In the genomic region with DNA sequence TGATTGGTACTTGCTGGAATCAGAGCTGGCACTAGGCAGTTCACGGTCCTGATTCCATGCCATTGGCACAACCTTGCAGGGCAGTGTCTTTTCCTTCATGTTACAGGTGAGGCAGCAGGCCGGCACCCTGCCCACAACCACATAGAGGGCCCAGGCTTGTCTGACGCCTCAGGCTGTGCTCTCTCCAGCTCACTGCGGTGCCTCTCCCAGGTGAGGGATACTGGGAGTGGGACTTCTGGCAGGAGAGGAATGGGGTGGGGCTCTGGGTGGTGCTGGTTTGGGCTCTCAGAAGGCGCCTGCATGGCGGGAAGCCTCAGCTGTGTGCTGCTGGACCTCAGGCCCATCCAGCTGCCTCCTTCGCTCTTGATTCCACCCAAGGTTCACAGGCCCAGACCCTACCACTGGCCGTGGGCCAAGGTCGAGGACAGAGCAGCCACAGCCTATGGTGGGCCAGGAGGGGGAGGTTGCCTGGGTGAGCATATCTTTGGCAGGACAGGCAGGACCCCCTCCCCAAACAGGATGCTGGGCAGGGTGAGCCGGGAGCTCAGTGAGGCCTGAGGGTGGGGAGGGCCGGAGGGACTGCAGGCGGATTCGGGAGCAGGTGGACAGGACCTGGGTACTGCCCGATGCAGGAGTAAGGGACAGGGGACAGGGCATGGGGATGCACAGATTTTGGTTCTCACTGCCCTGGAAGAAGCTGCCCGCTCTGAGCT, we compare ENCODE assay signal across 26 cellular contexts. TPM values are rescaled to one million over a fixed set of nuclear protein-coding genes. Genes with fewer than 3 reads are reported as not detected.
DNase-seq lines count a peak whose midpoint lies in the region; ATAC-seq and TF ChIP-seq lines count a peak whose summit lies in the region.
"Had no signal": no experiment of that assay in that cellular context is flagged by ENCODE, and none has a peak within 500 bp of the region (broad histone marks: within the 10 kb centered on the region; RNA-seq: fewer than 3 reads in every experiment).

No MANE protein-coding gene starts in this region.

- ATAC-seq in left colon, result no peak
- ATAC-seq: SK-N-SH treated with all-trans-retinoic acid at 6 μM for 48 hours, upper lobe of right lung had no signal

- no peak for TF ChIP-seq POLR2A in prostate gland (IDR thresholded peaks at IDR 0.05)

- dilution Hi-C loops in mammary epithelial cell (cut with HindIII; ENCODE audit: low sequenced_read_pairs), result no loop called here

- H3K9me3 ChIP-seq in mammary epithelial cell (replicated peaks; ENCODE audit: insufficient read depth, low read length) (no peaks in the 10 kb centered on the region), prostate gland (no peaks in the 10 kb centered on the region)
- H3K9me3 ChIP-seq: neutrophil, upper lobe of right lung had no signal

- intact Hi-C loops in mammary epithelial cell (cut with micrococcal nuclease), result loop anchor here (5.0 kb wide), 1 partner anchor 407 kb away; the partner anchor contains the start of gene EFCAB6
- intact Hi-C loops in prostate gland (cut with DNase I), result no loop called here
- intact Hi-C loops in left colon (cut with DNase I, micrococcal nuclease), result no loop called here

- BruUV-seq in mammary epithelial cell (replicated peaks; lab: Mats Ljungman, UMichigan), result no TSS peak

- CTCF ChIA-PET in mammary epithelial cell (lab: Charles Lee; ENCODE audit: low non-redundant PET), result no interaction called here

- no peak overlapping the region for H3K27ac ChIP-seq in mammary epithelial cell (ENCODE audit: insufficient read depth, low read depth, low read length)
- no peak overlapping the region for H3K27ac ChIP-seq in prostate gland
- H3K27ac ChIP-seq: neutrophil, upper lobe of right lung, VCaP had no signal

- H3K79me2 ChIP-seq in mammary epithelial cell (ENCODE audit: insufficient read depth, low read length), result no peaks in the 10 kb centered on the region

- no peak overlapping the region for H2AFZ ChIP-seq in mammary epithelial cell (ENCODE audit: low read depth, low read length)

- H3K4me3 ChIP-seq in mammary epithelial cell (replicated peaks in 1 of 3; ENCODE audit: insufficient read depth in 1 of 3, low read depth in 2 of 3, low read length in 3 of 3), result no peak overlapping the region
- H3K4me3 ChIP-seq in prostate gland, result no peak overlapping the region
- H3K4me3 ChIP-seq: upper lobe of right lung had no signal

- no peaks in the 10 kb centered on the region for H3K36me3 ChIP-seq in mammary epithelial cell (ENCODE audit: insufficient read depth, low read length)
- no peaks in the 10 kb centered on the region for H3K36me3 ChIP-seq in prostate gland
- H3K36me3 ChIP-seq: neutrophil, upper lobe of right lung had no signal

- H3K4me2 ChIP-seq in mammary epithelial cell (ENCODE audit: insufficient read depth, low read depth, low read length), result peak overlapping the region; percentile 14

- H3K9ac ChIP-seq in mammary epithelial cell (ENCODE audit: insufficient read depth, low read length), result no peak overlapping the region

- DNase-seq in NCI-H2171 treated with DMSO at 0.1 percent for 48 hours (lab: John Stamatoyannopoulos, UW) (peak; percentile 61), NCI-H2171 (lab: John Stamatoyannopoulos, UW) (no peak), NCI-H2107 treated with DMSO at 0.1 percent for 48 hours (lab: John Stamatoyannopoulos, UW; ENCODE audit: unreplicated experiment) (peak; percentile 61), mammary epithelial cell (peak; percentile 88), prostate gland (ENCODE audit: low spot score) (peak; percentile 68), left colon (no peak), NCI-H2029 (lab: John Stamatoyannopoulos, UW) (no peak)
- no peak for DNase-seq in activated CD4-positive, alpha-beta T cell treated with anti-CD3 and anti-CD28 coated beads for 48 hours
- DNase-seq: 8988T; activated CD4-positive, alpha-beta T cell treated with anti-CD3 and anti-CD28 coated beads, Interleukin-2, amount 50 U/mL, for 1 hour; activated naive CD4-positive, alpha-beta T cell treated with anti-CD3 and anti-CD28 coated beads, Interleukin-2, amount 50 U/mL, for 16 hours; amygdala; CD4-positive, alpha-beta T cell; glutamatergic neuron; KG1; kidney glomerular epithelial cell; mesenchymal stem cell; NCI-H1436 treated with DMSO at 0.1 percent for 48 hours; NCI-H524; upper lobe of right lung had no signal

- peaks cover 2% of the 10 kb centered on the region for H4K20me1 ChIP-seq in mammary epithelial cell (ENCODE audit: insufficient read depth, low read length)

- in situ Hi-C loops in mammary epithelial cell (cut with MboI; ENCODE audit: low sequenced_read_pairs in 2 of 2), result no loop called here

- 44% methylated on average over 8 of the region's 15 CpGs for WGBS in mammary epithelial cell (ENCODE audit: low coverage, missing lambda C conversion rate)
- WGBS in prostate gland, result 53% methylated on average over 15 of the region's 15 CpGs

- H3K27me3 ChIP-seq in mammary epithelial cell (ENCODE audit: insufficient read depth, low read length), result peaks cover 14% of the 10 kb centered on the region
- no peaks in the 10 kb centered on the region for H3K27me3 ChIP-seq in prostate gland (replicated peaks; ENCODE audit: insufficient read depth)

- peaks cover 11% of the 10 kb centered on the region for H3K4me1 ChIP-seq in mammary epithelial cell (ENCODE audit: insufficient read depth, low read length)
- H3K4me1 ChIP-seq in prostate gland (replicated peaks), result no peaks in the 10 kb centered on the region
- H3K4me1 ChIP-seq: upper lobe of right lung had no signal

- no peak for TF ChIP-seq CTCF in mammary epithelial cell (conservative IDR thresholded peaks at IDR 0.05 in 1 of 2, IDR thresholded peaks at IDR 0.05 in 1 of 2; ENCODE audit: extremely low read depth in 1 of 2, insufficient read depth in 1 of 2, low read depth in 1 of 2, low read length in 2 of 2)
- TF ChIP-seq CTCF in prostate gland (IDR thresholded peaks at IDR 0.05), result no peak

RNA-seq across cellular contexts. Expression of gene MPPED1, which starts 7.0 kb away (rescaled TPM):
- not detected for total RNA-seq in mammary epithelial cell
- polyA plus RNA-seq in mammary epithelial cell, result not detected
- polyA minus RNA-seq in mammary epithelial cell, result not detected
- 1 to 10 TPM in 1 of 2 donors, under 1 TPM in 1; 0.77 to 6.4 TPM for total RNA-seq in prostate gland
- not detected for total RNA-seq in left colon
- total RNA-seq: cardiac septum; CD4-positive, alpha-beta T cell; HT-29; myocyte; upper lobe of right lung had no signal

Comparison
In these comparisons a context has a peak if more than half of its experiments do, and no peak if none do; other contexts are left out.
1. DNase-seq: peak in NCI-H2171 treated with DMSO at 0.1 percent for 48 hours (single experiment), NCI-H2107 treated with DMSO at 0.1 percent for 48 hours (single experiment), mammary epithelial cell (single experiment) and prostate gland (single experiment); none in NCI-H2171 (single experiment), left colon (0 of 2), activated CD4-positive, alpha-beta T cell treated with anti-CD3 and anti-CD28 coated beads for 48 hours (single experiment) and NCI-H2029 (single experiment).